8 cellular contexts compared by ENCODE assay signal in genomic region chr3:190076601-190077444, GRCh38. TPM values are rescaled to one million over a fixed set of nuclear protein-coding genes. Genes with fewer than 3 reads are reported as not detected.
DNase-seq lines count a peak whose midpoint lies in the region; ATAC-seq and TF ChIP-seq lines count a peak whose summit lies in the region.
"Had no signal": no experiment of that assay in that cellular context is flagged by ENCODE, and none has a peak within 500 bp of the region (broad histone marks: within the 10 kb centered on the region; RNA-seq: fewer than 3 reads in every experiment).

No MANE protein-coding gene starts in this region.

- WGBS in transverse colon (ENCODE audit: low coverage in 1 of 2), 2 donors: 61 to 86% methylated on average over 1 of the region's 1 CpG

- peaks cover 48% of the 10 kb centered on the region for H3K4me1 Mint-ChIP-seq in brain
- H3K4me1 Mint-ChIP-seq in activated naive CD8-positive, alpha-beta T cell treated with anti-CD3 and anti-CD28 coated beads for 36 hours: no peaks in the 10 kb centered on the region

- H3K36me3 Mint-ChIP-seq in brain: no peaks in the 10 kb centered on the region
- no peaks in the 10 kb centered on the region for H3K36me3 Mint-ChIP-seq in activated naive CD8-positive, alpha-beta T cell treated with anti-CD3 and anti-CD28 coated beads for 36 hours
- H3K36me3 Mint-ChIP-seq: activated naive CD8-positive, alpha-beta T cell had no signal

- intact Hi-C loops in transverse colon (cut with DNase I; ENCODE audit: low total_unique reads): no loop called here

- no peaks in the 10 kb centered on the region for H3K36me3 ChIP-seq in kidney epithelial cell (ENCODE audit: control insufficient read depth, insufficient read depth, low read length)
- H3K36me3 ChIP-seq in transverse colon: no peaks in the 10 kb centered on the region

- peak; percentile 97 for DNase-seq in HT1080 (ENCODE audit: low read depth)
- peak; percentile 99 for DNase-seq in kidney epithelial cell (ENCODE audit: low read depth)
- DNase-seq in transverse colon: no peak
- DNase-seq in activated naive CD8-positive, alpha-beta T cell treated with anti-CD3 and anti-CD28 coated beads for 36 hours: no peak
- DNase-seq in NCI-H187 (lab: John Stamatoyannopoulos, UW): no peak

- H3K4me3 ChIP-seq in kidney epithelial cell (ENCODE audit: low read depth, low read length): no peak overlapping the region
- H3K4me3 ChIP-seq in transverse colon: no peak overlapping the region

- peak overlapping the region in 4 of 5 experiments; percentile 8 to 36 (median 24) for H3K4me3 Mint-ChIP-seq in brain
- H3K4me3 Mint-ChIP-seq in activated naive CD8-positive, alpha-beta T cell treated with anti-CD3 and anti-CD28 coated beads for 36 hours: no peak overlapping the region
- H3K4me3 Mint-ChIP-seq: activated naive CD8-positive, alpha-beta T cell had no signal

- peaks cover 5 to 14% (median 7%) of the 10 kb centered on the region in 4 donors for H3K4me1 ChIP-seq in transverse colon

- no peaks in the 10 kb centered on the region for H3K9me3 Mint-ChIP-seq in brain
- no peaks in the 10 kb centered on the region for H3K9me3 Mint-ChIP-seq in activated naive CD8-positive, alpha-beta T cell treated with anti-CD3 and anti-CD28 coated beads for 36 hours

- in situ Hi-C loops in transverse colon (cut with MboI; ENCODE audit: low pct_ligation_motif_present in 1 of 4, low pct_unique_long_range_greater_than_20kb in 1 of 4, low sequenced_read_pairs in 3 of 4): no loop called here

- no peaks in the 10 kb centered on the region for H3K27me3 Mint-ChIP-seq in brain
- peaks cover 12% of the 10 kb centered on the region for H3K27me3 Mint-ChIP-seq in activated naive CD8-positive, alpha-beta T cell treated with anti-CD3 and anti-CD28 coated beads for 36 hours

- no peaks in the 10 kb centered on the region for H3K27me3 ChIP-seq in kidney epithelial cell (ENCODE audit: control insufficient read depth, insufficient read depth, low read length)
- no peaks in the 10 kb centered on the region for H3K27me3 ChIP-seq in transverse colon

- TF ChIP-seq EP300 in transverse colon (IDR thresholded peaks at IDR 0.05; ENCODE audit: low read depth): no peak

- ATAC-seq in GM21529 (IDR thresholded peaks at IDR 0.05; ENCODE audit: unreplicated experiment): no peak

- TF ChIP-seq POLR2A in transverse colon (IDR thresholded peaks at IDR 0.05): no peak

- no peaks in the 10 kb centered on the region for H3K9me3 ChIP-seq in transverse colon

- peak overlapping the region; percentile 39 to 90 (median 69) for H3K27ac Mint-ChIP-seq in brain
- no peak overlapping the region for H3K27ac Mint-ChIP-seq in activated naive CD8-positive, alpha-beta T cell treated with anti-CD3 and anti-CD28 coated beads for 36 hours
- H3K27ac Mint-ChIP-seq: activated naive CD8-positive, alpha-beta T cell had no signal

- peak overlapping the region; percentile 10 to 53 (median 48) for H3K27ac ChIP-seq in transverse colon

- TF ChIP-seq CTCF in brain (conservative IDR thresholded peaks at IDR 0.05): no peak
- no peak for TF ChIP-seq CTCF in kidney epithelial cell (IDR thresholded peaks at IDR 0.05; ENCODE audit: insufficient read depth, low read length, poor library complexity, severe bottlenecking)
- TF ChIP-seq CTCF in transverse colon (IDR thresholded peaks at IDR 0.05): no peak

RNA-seq across cellular contexts. Expression of gene P3H2, which starts 43.9 kb away (rescaled TPM):
- total RNA-seq in HT1080 (2014; rRNA removed; shearing (Covaris generic)): 0.03 TPM in 1 of 2 replicates, not detected in the other
- polyA plus RNA-seq in HT1080 (2015; cell fraction: cytosol; rRNA removed): 4.4 and 5.7 TPM in 2 replicates
- polyA plus RNA-seq in HT1080 (2015; cell fraction: nucleus; rRNA removed): 7.9 and 9.4 TPM in 2 replicates
- 1.0 TPM for polyA plus RNA-seq in brain (ENCODE audit: insufficient read depth, low read depth, low replicate concordance)
- total RNA-seq in kidney epithelial cell (27.8 and 34.2 TPM in 2 replicates), transverse colon (100 to 1,000 TPM in 1 of 4 donors, 10 to 100 TPM in 3; 26.6 to 153 (median 54.3) TPM)
- not detected for total RNA-seq in activated naive CD8-positive, alpha-beta T cell treated with anti-CD3 and anti-CD28 coated beads for 36 hours

Comparison
In these comparisons a context has a peak if more than half of its experiments do, and no peak if none do; other contexts are left out.
1. DNase-seq: peak in HT1080 (single experiment) and kidney epithelial cell (single experiment); none in transverse colon (single experiment), activated naive CD8-positive, alpha-beta T cell treated with anti-CD3 and anti-CD28 coated beads for 36 hours (single experiment) and NCI-H187 (0 of 2).
2. RNA of gene P3H2, which starts 43.9 kb away (total RNA-seq): 26.6 to 153 TPM in transverse colon and 27.8 to 34.2 TPM in kidney epithelial cell; 0.03 TPM in HT1080 and not detected in activated naive CD8-positive, alpha-beta T cell treated with anti-CD3 and anti-CD28 coated beads for 36 hours; every median in the first group is over 10 times any median in the second.